ENCODE assay signal across 11 cellular contexts in the genomic region with DNA sequence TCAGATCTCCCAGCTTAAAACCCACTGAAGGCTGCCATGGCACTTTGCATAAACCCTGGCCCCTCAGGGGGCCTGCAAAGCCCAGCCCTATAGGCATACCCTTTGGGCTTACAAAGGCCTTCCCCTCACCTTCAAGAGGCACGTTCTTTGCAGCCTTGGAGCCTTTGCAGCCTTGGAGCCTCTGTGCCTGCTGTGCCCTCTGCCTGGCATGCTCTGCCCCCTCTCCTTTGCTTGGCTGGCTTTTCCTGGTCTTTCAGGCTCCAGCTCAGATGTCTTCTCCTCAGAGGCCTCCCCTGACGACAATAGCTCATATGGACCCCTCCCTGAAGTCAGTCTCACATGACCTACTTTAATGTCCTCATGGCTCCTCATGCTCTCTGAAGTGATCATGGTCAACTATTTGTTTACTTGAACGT.
DNase-seq lines count a peak whose midpoint lies in the region; ATAC-seq and TF ChIP-seq lines count a peak whose summit lies in the region.
"Had no signal": no experiment of that assay in that cellular context is flagged by ENCODE, and none has a peak within 500 bp of the region (broad histone marks: within the 10 kb centered on the region; RNA-seq: fewer than 3 reads in every experiment).

No MANE protein-coding gene starts in this region.

- peaks cover 11% of the 10 kb centered on the region for H3K27me3 Mint-ChIP-seq in nephron progenitor cell (ENCODE audit: low read depth, poor library complexity)

- H3K79me2 ChIP-seq in ACC112 (ENCODE audit: control insufficient read depth, insufficient read depth, low read length, unreplicated experiment), result no peaks in the 10 kb centered on the region

- CTCF ChIA-PET in HEK293 (lab: Yijun Ruan, JAX), result interaction anchor here (0.6 to 1.5 kb wide), 6 partner anchors 58 to 1432 kb away, joined by 3 to 7 read pairs (median 3); no protein-coding TSS in a partner anchor

- H3K27me3 ChIP-seq in ACC112 (ENCODE audit: insufficient read depth, low read length) (no peaks in the 10 kb centered on the region), upper lobe of left lung (peaks cover 0 to 28% (median 7%) of the 10 kb centered on the region in 4 donors)
- H3K27me3 ChIP-seq: uterus had no signal

- H3K4me3 ChIP-seq in ACC112 (ENCODE audit: low read depth, low read length), result no peak overlapping the region
- H3K4me3 ChIP-seq in HEK293 (ENCODE audit: low read depth, low read length), result no peak overlapping the region
- no peak overlapping the region for H3K4me3 ChIP-seq in upper lobe of left lung

- TF ChIP-seq CTCF in HEK293 (tag by site-specific recombination; IDR thresholded peaks at IDR 0.05), result no peak
- TF ChIP-seq CTCF in nephron progenitor cell (IDR thresholded peaks at IDR 0.05), result no peak
- no peak for TF ChIP-seq CTCF in upper lobe of left lung (IDR thresholded peaks at IDR 0.05)

- TF ChIP-seq EP300 in upper lobe of left lung (IDR thresholded peaks at IDR 0.05), result no peak

- ATAC-seq in GM18907 (IDR thresholded peaks at IDR 0.05; ENCODE audit: unreplicated experiment) (no peak), upper lobe of left lung (ENCODE audit: low FRiP score in 2 of 2) (no peak), HG03045 (IDR thresholded peaks at IDR 0.05; ENCODE audit: unreplicated experiment) (no peak)

- peaks cover 70% of the 10 kb centered on the region for H3K4me1 Mint-ChIP-seq in nephron progenitor cell

- H3K9me3 ChIP-seq in HEK293 (ENCODE audit: control insufficient read depth, insufficient read depth, low read depth, low read length) (no peaks in the 10 kb centered on the region), upper lobe of left lung (no peaks in the 10 kb centered on the region)
- H3K9me3 ChIP-seq: uterus had no signal

- H3K27ac Mint-ChIP-seq in nephron progenitor cell, result peak overlapping the region; percentile 90

- no peak overlapping the region for H2AFZ ChIP-seq in ACC112 (ENCODE audit: low read length, unreplicated experiment)

- H3K9me3 Mint-ChIP-seq in nephron progenitor cell, result no peaks in the 10 kb centered on the region

- H3K27ac ChIP-seq in ACC112 (ENCODE audit: low read depth, low read length) (0 out of 2 replicates have a peak overlapping the region, but pooled peaks have one; percentile 38), HEK293 (ENCODE audit: extremely low read depth, low read depth, low read length) (peak overlapping the region; percentile 27; the same call in 1 of the 2 replicates), caudate nucleus (ENCODE audit: low read depth, low read length) (peak overlapping the region; percentile 37), upper lobe of left lung (peak overlapping the region in 1 of 4 donors; percentile 50)

- H3K4me1 ChIP-seq in ACC112 (ENCODE audit: control insufficient read depth, insufficient read depth, low read length, unreplicated experiment) (peaks cover 15% of the 10 kb centered on the region), HEK293 (ENCODE audit: control insufficient read depth, insufficient read depth, low read length) (0 out of 2 replicates have a peak, but pooled peaks cover 3% of the 10 kb centered on the region), upper lobe of left lung (peaks cover 32 to 35% (median 33%) of the 10 kb centered on the region in 4 donors)

- H3K36me3 Mint-ChIP-seq in nephron progenitor cell (ENCODE audit: low read depth), result no peaks in the 10 kb centered on the region

- POLR2A ChIA-PET in HEK293 (lab: Yijun Ruan, JAX), result interaction anchor here (1.1 to 3.9 kb wide), 7 partner anchors 9 to 70 kb away, joined by 3 to 25 read pairs (median 4); a partner anchor contains a TSS

- H3K36me3 ChIP-seq in ACC112 (ENCODE audit: insufficient read depth, low read length) (no peaks in the 10 kb centered on the region), HEK293 (ENCODE audit: control insufficient read depth in 2 of 2, insufficient read depth in 1 of 2, low read length in 2 of 2) (no peaks in the 10 kb centered on the region), upper lobe of left lung (no peaks in the 10 kb centered on the region)
- H3K36me3 ChIP-seq: uterus had no signal

- WGBS in upper lobe of left lung, 2 donors, result 78 to 80% methylated on average over 3 of the region's 3 CpGs

- DNase-seq in caudate nucleus (lab: John Stamatoyannopoulos, UW) (no peak), nephron progenitor cell (no peak), T1000 (lab: John Stamatoyannopoulos, UW) (no peak), upper lobe of left lung (no peak)
- DNase-seq: activated CD8-positive, alpha-beta memory T cell treated with anti-CD3 and anti-CD28 coated beads, Interleukin-2, amount 50 U/mL, for 4 hours; cerebellar nuclear complex had no signal

- H3K4me3 Mint-ChIP-seq in nephron progenitor cell, result peak overlapping the region; percentile 59

- TF ChIP-seq POLR2A in upper lobe of left lung (IDR thresholded peaks at IDR 0.05), result no peak

TF ChIP-seq in HEK293, 187 proteins besides CTCF, POLR2A, EP300 and RAD21:
- TF ChIP-seq ZFP69B (tag by site-specific recombination; IDR thresholded peaks at IDR 0.05), result 0 out of 2 replicates have a peak, but pooled peaks have one; percentile 54
- TF ChIP-seq ZBTB48 (tag by site-specific recombination; IDR thresholded peaks at IDR 0.05), result no peak
